In the genomic region with DNA sequence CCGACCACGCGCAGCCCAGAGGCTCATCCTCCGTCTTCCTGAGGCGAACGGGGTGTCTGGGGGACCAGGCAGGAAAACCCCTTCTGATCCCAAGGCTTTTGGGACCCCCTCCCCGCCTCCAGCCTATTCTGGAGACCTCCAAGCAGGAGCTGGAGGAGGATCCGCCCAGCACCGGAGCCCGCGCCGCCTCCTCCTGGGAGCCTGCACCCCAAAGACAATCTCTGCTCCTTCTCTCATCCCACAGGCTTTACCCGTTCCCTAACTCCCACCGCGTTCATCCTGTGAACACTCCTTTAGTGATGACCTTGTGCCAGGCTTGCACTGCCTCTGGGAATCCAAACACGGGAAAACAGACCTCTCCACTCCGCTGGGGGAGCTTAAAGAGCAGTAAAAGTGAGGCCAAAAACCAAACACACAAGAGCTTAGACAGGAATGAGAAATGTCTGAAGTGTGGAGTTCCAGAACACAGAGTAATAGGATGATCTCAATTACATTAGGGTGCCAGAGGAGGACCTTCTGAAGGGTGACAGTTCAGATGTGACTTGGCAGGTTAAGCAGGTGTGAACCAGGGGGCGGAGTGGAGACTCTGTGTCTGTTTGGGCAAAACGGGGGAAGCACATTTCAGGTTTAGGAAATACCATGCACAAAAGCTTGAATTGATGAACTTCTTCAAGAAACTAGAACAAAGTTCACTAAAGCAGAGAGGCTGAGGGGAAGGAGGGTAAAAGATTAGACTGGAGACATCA, we compare ENCODE assay signal across 26 cellular contexts. TPM values are rescaled to one million over a fixed set of nuclear protein-coding genes. Genes with fewer than 3 reads are reported as not detected.
DNase-seq lines count a peak whose midpoint lies in the region; ATAC-seq lines count a peak whose summit lies in the region.
"Had no signal": no experiment of that assay in that cellular context is flagged by ENCODE, and none has a peak within 500 bp of the region (broad histone marks: within the 10 kb centered on the region; RNA-seq: fewer than 3 reads in every experiment).

No MANE protein-coding gene starts in this region.

- no peak for DNase-seq in activated CD4-positive, alpha-beta T cell treated with anti-CD3 and anti-CD28 coated beads for 1 hour
- DNase-seq in COLO668 (lab: John Stamatoyannopoulos, UW; ENCODE audit: unreplicated experiment) (no peak), NCI-H524 treated with DMSO at 0.1 percent for 48 hours (lab: John Stamatoyannopoulos, UW) (no peak)
- no peak for DNase-seq in activated CD4-positive, alpha-beta T cell treated with anti-CD3 and anti-CD28 coated beads for 4 hours
- DNase-seq: activated CD8-positive, alpha-beta T cell treated with anti-CD3 and anti-CD28 coated beads, Interleukin-2, amount 10 ng/mL, durations not matched to agents 7 days and 5 days; DND-41; esophagus squamous epithelium; GOT3; natural killer cell; NCI-H1105; NCI-H2029 treated with DMSO at 0.1 percent for 48 hours; NCI-H2227 treated with DMSO at 0.1 percent for 48 hours; SJCRH30; stimulated activated CD4-positive, alpha-beta T cell treated with anti-CD3 and anti-CD28 coated beads, Interleukin-2, amount 100 ng/mL, for 48 hours; upper lobe of right lung had no signal

- peak overlapping the region; percentile 78 for H3K27ac Mint-ChIP-seq in dendritic cell treated with granulocyte-macrophage colony-stimulating factor and Interleukin-4, amounts not matched to agents 40 ng/mL and 50 ng/mL, for 4 days
- peak overlapping the region; percentile 81 for H3K27ac Mint-ChIP-seq in stimulated activated memory B cell treated with anti-CD40 and anti-IgM and Interleukin-4, amounts not matched to agents 10 μg/mL and 1 μg/mL and 100 μg/mL, for 72 hours
- H3K27ac Mint-ChIP-seq: activated CD8-positive, alpha-beta T cell treated with anti-CD3 and anti-CD28 coated beads, Interleukin-2, amount 10 ng/mL, durations not matched to agents 7 days and 5 days; activated naive CD8-positive, alpha-beta T cell; natural killer cell; T-cell had no signal

- no peaks in the 10 kb centered on the region for H3K27me3 Mint-ChIP-seq in dendritic cell treated with granulocyte-macrophage colony-stimulating factor and Interleukin-4, amounts not matched to agents 40 ng/mL and 50 ng/mL, for 4 days
- no peaks in the 10 kb centered on the region for H3K27me3 Mint-ChIP-seq in stimulated activated memory B cell treated with anti-CD40 and anti-IgM and Interleukin-4, amounts not matched to agents 10 μg/mL and 1 μg/mL and 100 μg/mL, for 72 hours

- peaks cover 23% of the 10 kb centered on the region for H3K27me3 ChIP-seq in HUES48 (ENCODE audit: control insufficient read depth, insufficient read depth, low read length)
- H3K27me3 ChIP-seq: cardiac muscle cell, esophagus squamous epithelium, pancreas, SJCRH30, spleen, upper lobe of right lung had no signal

- H3K36me3 Mint-ChIP-seq in dendritic cell treated with granulocyte-macrophage colony-stimulating factor and Interleukin-4, amounts not matched to agents 40 ng/mL and 50 ng/mL, for 4 days (ENCODE audit: low read depth) = peaks cover 62% of the 10 kb centered on the region
- peaks cover 67% of the 10 kb centered on the region for H3K36me3 Mint-ChIP-seq in stimulated activated memory B cell treated with anti-CD40 and anti-IgM and Interleukin-4, amounts not matched to agents 10 μg/mL and 1 μg/mL and 100 μg/mL, for 72 hours
- H3K36me3 Mint-ChIP-seq: activated naive CD8-positive, alpha-beta T cell; natural killer cell; T-cell had no signal

- no peaks in the 10 kb centered on the region for H3K4me1 ChIP-seq in HUES48 (ENCODE audit: control insufficient read depth, insufficient read depth, low read length)
- peaks cover 7% of the 10 kb centered on the region for H3K4me1 ChIP-seq in mesodermal cell (ENCODE audit: control insufficient read depth, insufficient read depth, low read length, poor library complexity, severe bottlenecking)
- H3K4me1 ChIP-seq: esophagus squamous epithelium, pancreas, SJCRH30, spleen, upper lobe of right lung had no signal

- H3K4me1 Mint-ChIP-seq in dendritic cell treated with granulocyte-macrophage colony-stimulating factor and Interleukin-4, amounts not matched to agents 40 ng/mL and 50 ng/mL, for 4 days (ENCODE audit: low read depth) = peaks cover 27% of the 10 kb centered on the region
- H3K4me1 Mint-ChIP-seq in stimulated activated memory B cell treated with anti-CD40 and anti-IgM and Interleukin-4, amounts not matched to agents 10 μg/mL and 1 μg/mL and 100 μg/mL, for 72 hours = peaks cover 86% of the 10 kb centered on the region

- peak; percentile 71 for ATAC-seq in stimulated activated memory B cell treated with anti-CD40 and anti-IgM and Interleukin-4, amounts not matched to agents 10 μg/mL and 1 μg/mL and 100 μg/mL, for 72 hours
- ATAC-seq: activated CD8-positive, alpha-beta T cell treated with anti-CD3 and anti-CD28 coated beads, Interleukin-2, amount 10 ng/mL, durations not matched to agents 7 days and 5 days had no signal

- H3K9me3 Mint-ChIP-seq in dendritic cell treated with granulocyte-macrophage colony-stimulating factor and Interleukin-4, amounts not matched to agents 40 ng/mL and 50 ng/mL, for 4 days = no peaks in the 10 kb centered on the region
- H3K9me3 Mint-ChIP-seq in stimulated activated memory B cell treated with anti-CD40 and anti-IgM and Interleukin-4, amounts not matched to agents 10 μg/mL and 1 μg/mL and 100 μg/mL, for 72 hours = no peaks in the 10 kb centered on the region
- H3K9me3 Mint-ChIP-seq: natural killer cell, T-cell had no signal

- H3K9me3 ChIP-seq in HUES48 (ENCODE audit: control insufficient read depth, insufficient read depth, low read length) (no peaks in the 10 kb centered on the region), mesodermal cell (ENCODE audit: control insufficient read depth, low read length) (no peaks in the 10 kb centered on the region)
- H3K9me3 ChIP-seq: esophagus squamous epithelium, pancreas, SJCRH30, spleen, upper lobe of right lung had no signal

- H3K36me3 ChIP-seq in HUES48 (ENCODE audit: control insufficient read depth, insufficient read depth, low read length) (no peaks in the 10 kb centered on the region), mesodermal cell (ENCODE audit: control insufficient read depth, insufficient read depth, low read length) (no peaks in the 10 kb centered on the region)
- H3K36me3 ChIP-seq: cardiac muscle cell, esophagus squamous epithelium, pancreas, SJCRH30, spleen, upper lobe of right lung had no signal

- H3K4me3 ChIP-seq in HUES48 (ENCODE audit: low read depth, low read length) (peak overlapping the region; percentile 59), mesodermal cell (ENCODE audit: extremely low read depth, insufficient read depth, low read length, poor library complexity, severe bottlenecking) (peak overlapping the region; percentile 24)
- H3K4me3 ChIP-seq: cardiac muscle cell, coronary artery, SJCRH30, upper lobe of right lung had no signal

- H3K4me3 Mint-ChIP-seq in dendritic cell treated with granulocyte-macrophage colony-stimulating factor and Interleukin-4, amounts not matched to agents 40 ng/mL and 50 ng/mL, for 4 days = peak overlapping the region; percentile 78
- H3K4me3 Mint-ChIP-seq in stimulated activated memory B cell treated with anti-CD40 and anti-IgM and Interleukin-4, amounts not matched to agents 10 μg/mL and 1 μg/mL and 100 μg/mL, for 72 hours = peak overlapping the region; percentile 68
- H3K4me3 Mint-ChIP-seq: activated CD8-positive, alpha-beta T cell treated with anti-CD3 and anti-CD28 coated beads, Interleukin-2, amount 10 ng/mL, durations not matched to agents 7 days and 5 days had no signal

- no peak overlapping the region for H3K9ac ChIP-seq in HUES48 (ENCODE audit: low read depth, low read length)

- intact Hi-C loops in dendritic cell treated with granulocyte-macrophage colony-stimulating factor and Interleukin-4, amounts not matched to agents 40 ng/mL and 50 ng/mL, for 4 days (cut with micrococcal nuclease) = no loop called here

- 20 to 29% methylated on average over 7 to 8 of the region's 19 CpGs for WGBS in mesodermal cell (ENCODE audit: insufficient coverage in 2 of 2), 2 experiments

- H3K27ac ChIP-seq in HUES48 (ENCODE audit: low read depth, low read length) (no peak overlapping the region), mesodermal cell (ENCODE audit: low read depth, low read length, severe bottlenecking) (no peak overlapping the region)
- H3K27ac ChIP-seq: cardiac muscle cell, coronary artery, esophagus squamous epithelium, pancreas, SJCRH30, upper lobe of right lung had no signal

RNA-seq across cellular contexts. Expression of gene HLA-DRB5, which starts 7.6 kb away (rescaled TPM):
- 3.6 TPM for polyA plus RNA-seq in mesodermal cell (2013, experiment 1 of 2)
- 4.1 TPM for polyA plus RNA-seq in mesodermal cell (2013, experiment 2 of 2)
- polyA plus RNA-seq: AG04450, pancreas had no signal
